In genomic region chr2:171034315-171034714, GRCh38 we compare ENCODE assay signal across 14 cellular contexts.
DNase-seq lines count a peak whose midpoint lies in the region; ATAC-seq lines count a peak whose summit lies in the region.
"Had no signal": no experiment of that assay in that cellular context is flagged by ENCODE, and none has a peak within 500 bp of the region (broad histone marks: within the 10 kb centered on the region; RNA-seq: fewer than 3 reads in every experiment).

No MANE protein-coding gene starts in this region.

- peak overlapping the region; percentile 23 for H3K27ac Mint-ChIP-seq in central memory CD8-positive, alpha-beta T cell (ENCODE audit: low read depth)

- H3K36me3 Mint-ChIP-seq in central memory CD8-positive, alpha-beta T cell (ENCODE audit: insufficient read depth), result peaks cover 36% of the 10 kb centered on the region

- intact Hi-C loops in left colon (cut with DNase I, micrococcal nuclease), result no loop called here

- DNase-seq in DMS53 (lab: John Stamatoyannopoulos, UW), result peak; percentile 14
- no peak for DNase-seq in DMS53 treated with DMSO at 0.1 percent for 48 hours (lab: John Stamatoyannopoulos, UW; ENCODE audit: unreplicated experiment)
- DNase-seq in NCI-H69 (lab: John Stamatoyannopoulos, UW), result peak; percentile 3
- DNase-seq in central memory CD8-positive, alpha-beta T cell (ENCODE audit: low spot score in 2 of 2), result no peak
- DNase-seq in left colon, result no peak
- DNase-seq in mesenteric fat pad (ENCODE audit: low spot score), result no peak
- DNase-seq: H7, MV-4-11, NCI-H1417, NCI-H187 treated with DMSO at 0.1 percent for 48 hours, NCI-H345, SJCRH30 had no signal

- H3K9me3 Mint-ChIP-seq in central memory CD8-positive, alpha-beta T cell, result no peaks in the 10 kb centered on the region

- no peaks in the 10 kb centered on the region for H3K27me3 Mint-ChIP-seq in central memory CD8-positive, alpha-beta T cell

- no peak for ATAC-seq in central memory CD8-positive, alpha-beta T cell (replicated peaks; ENCODE audit: extremely low read depth, poor library complexity, severe bottlenecking)
- peak; percentile 34 for ATAC-seq in left colon
- ATAC-seq in GM21576 (IDR thresholded peaks at IDR 0.05; ENCODE audit: unreplicated experiment), result no peak
- no peak for ATAC-seq in GM21825 (IDR thresholded peaks at IDR 0.05; ENCODE audit: unreplicated experiment)

- H3K4me3 Mint-ChIP-seq in central memory CD8-positive, alpha-beta T cell, result no peak overlapping the region

- peaks cover 7% of the 10 kb centered on the region for H3K4me1 Mint-ChIP-seq in central memory CD8-positive, alpha-beta T cell

Comparison
In these comparisons a context has a peak if more than half of its experiments do, and no peak if none do; other contexts are left out.
1. DNase-seq: peak in DMS53 (single experiment) and NCI-H69 (single experiment); none in DMS53 treated with DMSO at 0.1 percent for 48 hours (single experiment), central memory CD8-positive, alpha-beta T cell (0 of 2), left colon (0 of 2) and mesenteric fat pad (single experiment).